ENCODE assay signal across 17 cellular contexts in the genomic region with DNA sequence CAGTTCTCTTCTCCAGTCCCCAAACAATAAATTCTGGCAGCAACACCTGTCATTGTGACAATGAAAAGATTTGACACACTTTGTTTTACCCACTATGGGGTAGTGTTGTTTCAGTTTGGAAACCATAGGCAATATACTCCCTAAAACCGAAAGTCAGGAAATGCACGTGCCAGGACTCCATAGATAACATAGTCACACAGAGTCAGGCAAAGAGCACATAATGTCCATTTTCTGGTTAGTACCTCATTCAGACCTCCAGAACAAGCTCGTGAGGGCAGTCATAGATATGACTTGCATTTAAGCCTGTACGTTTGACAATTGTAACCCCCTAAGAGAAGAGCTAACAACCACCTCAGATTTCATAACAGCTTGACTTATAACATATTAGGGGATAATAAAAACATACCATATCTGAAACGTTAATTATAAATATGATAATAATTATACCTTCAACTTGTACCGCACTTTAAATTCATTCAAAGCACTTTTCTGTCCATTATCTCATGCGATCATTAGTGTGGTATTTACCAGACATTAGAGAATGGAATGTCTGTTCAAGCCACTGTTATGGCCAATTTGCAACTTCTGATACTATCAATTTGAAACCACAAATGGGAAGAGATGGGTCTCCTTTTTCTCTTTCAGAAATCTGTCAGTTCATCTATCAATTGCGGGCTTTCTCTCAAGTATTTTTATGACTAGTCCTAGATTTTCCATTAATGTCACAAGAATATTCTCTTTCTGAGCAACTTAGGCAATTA.
"Had no signal": no experiment of that assay in that cellular context is flagged by ENCODE, and none has a peak within 500 bp of the region (broad histone marks: within the 10 kb centered on the region; RNA-seq: fewer than 3 reads in every experiment).

No MANE protein-coding gene starts in this region.

- H3K4me3 ChIP-seq: mucosa of descending colon, tibial artery, uterus had no signal

- H3K9me3 ChIP-seq: mucosa of descending colon, tibial artery, uterus had no signal

- H3K4me1 ChIP-seq: foreskin keratinocyte, tibial artery had no signal

- DNase-seq: activated T-cell treated with anti-CD3 and anti-CD28 coated beads, Interleukin-2, amount 50 U/mL, for 1 hour; cortex of kidney; effector CD4-positive, alpha-beta T cell; erythroblast; foreskin keratinocyte; kidney; mesendoderm; mucosa of descending colon; occipital lobe; stimulated activated CD4-positive, alpha-beta T cell treated with anti-CD3 and anti-CD28 coated beads, Interleukin-2, amount 100 ng/mL, for 24 hours; stimulated activated naive CD8-positive, alpha-beta T cell treated with anti-CD3 and anti-CD28 coated beads, Interleukin-15, amount 100 ng/mL, for 72 hours; T-helper 9 cell; tibial artery; uterus had no signal

- H3K27me3 ChIP-seq: foreskin keratinocyte, tibial artery, uterus had no signal

- ATAC-seq: activated naive CD4-positive, alpha-beta T cell treated with anti-CD3 and anti-CD28 coated beads, Interleukin-2, amount 50 U/mL, for 72 hours; foreskin keratinocyte; mucosa of descending colon; sciatic nerve; stimulated activated effector memory CD8-positive, alpha-beta T cell treated with anti-CD3 and anti-CD28 coated beads, Interleukin-12 subunit alpha, Interleukin-12 subunit beta, amount 100 ng/mL, for 72 hours; stimulated activated naive CD8-positive, alpha-beta T cell treated with anti-CD3 and anti-CD28 coated beads, Interleukin-15, amount 100 ng/mL, for 72 hours had no signal

- H3K27ac ChIP-seq: foreskin keratinocyte, tibial artery, uterus had no signal

- H3K36me3 ChIP-seq: tibial artery, uterus had no signal
